In the genomic region with DNA sequence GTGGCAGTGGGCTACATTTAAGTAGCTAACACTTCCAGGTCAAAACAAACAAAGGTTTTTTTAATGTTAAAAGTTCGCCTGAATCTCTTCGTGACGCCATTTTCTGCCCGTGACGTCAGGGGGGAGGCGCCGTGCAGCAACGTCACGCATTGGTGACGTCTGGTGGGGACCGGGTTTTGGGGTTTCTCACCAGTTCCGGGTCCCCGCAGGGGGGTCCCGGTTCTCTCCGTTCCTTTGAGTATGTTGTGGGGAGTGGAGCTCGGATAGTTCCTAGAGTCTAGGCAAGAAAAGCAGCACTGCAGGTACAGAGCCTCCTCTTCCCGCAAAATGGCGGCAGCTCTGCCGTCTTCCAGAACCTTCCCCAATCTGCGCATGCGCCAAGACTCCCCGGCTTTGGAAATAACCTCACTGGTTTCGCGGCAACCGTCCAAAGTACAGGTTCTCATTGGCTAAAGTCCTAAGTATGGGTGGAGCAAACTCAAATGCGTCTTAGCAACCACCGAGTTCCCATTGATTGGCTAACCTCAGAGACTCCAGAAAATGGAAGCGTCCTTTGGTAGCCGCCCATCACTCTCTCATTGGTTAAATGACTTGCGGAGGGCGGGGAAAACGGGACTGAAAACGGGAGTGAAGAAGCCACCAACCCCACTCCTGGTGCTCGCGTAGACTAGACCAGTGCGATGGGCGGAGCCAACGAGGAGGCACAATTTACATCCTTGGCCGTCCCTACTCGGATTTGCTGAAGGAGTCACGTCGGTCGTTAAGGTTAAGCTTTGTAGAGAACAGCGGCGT, we compare ENCODE assay signal across 8 cellular contexts. TPM values are rescaled to one million over a fixed set of nuclear protein-coding genes. Genes with fewer than 3 reads are reported as not detected.
A peak's percentile ranks its signal among the peaks of the same experiment; 100 is the strongest.
DNase-seq lines count a peak whose midpoint lies in the region; FAIRE-seq and TF ChIP-seq lines count a peak whose summit lies in the region.

A gene (minus strand): TSS at position 341 of the 792 bp plus-strand sequence.

- H3K9ac ChIP-seq in neuronal stem cell (ENCODE audit: low read depth, low read length, poor library complexity): peak within 1 kb of the TSS; percentile 71

- H2BK5ac ChIP-seq in neuronal stem cell (ENCODE audit: low read length): no peak within 1 kb of the TSS

- H3K4me3 ChIP-seq in HFF-Myc (replicated peaks; ENCODE audit: low read depth, low read length) (peak within 1 kb of the TSS; percentile 71), neuronal stem cell (ENCODE audit: low read length in 2 of 2) (peak within 1 kb of the TSS; percentile 58 to 83)

- no peak within 1 kb of the TSS for H4K8ac ChIP-seq in neuronal stem cell (ENCODE audit: low read depth, low read length)

- peak within 1 kb of the TSS; percentile 63 for H3K4me2 ChIP-seq in neuronal stem cell (ENCODE audit: insufficient read depth, low read length, poor library complexity, severe bottlenecking)

- DNase-seq in GM03348 (ENCODE audit: low spot score): peak; percentile 94
- peak; percentile 100 for DNase-seq in HFF-Myc (ENCODE audit: extremely low read depth, low read depth)
- peak; percentile 100 for DNase-seq in NAMALWA (ENCODE audit: low spot score)
- peak; percentile 100 for DNase-seq in SK-N-DZ (ENCODE audit: low spot score)
- peak; percentile 100 for DNase-seq in activated naive CD4-positive, alpha-beta T cell treated with anti-CD3 and anti-CD28 coated beads for 36 hours
- peak; percentile 72 to 86 for DNase-seq in frontal cortex (ENCODE audit: low spot score in 2 of 2)
- DNase-seq in neuronal stem cell (ENCODE audit: low spot score): peak; percentile 100

- peaks cover 3% of the 10 kb centered on the region for H3K27me3 Mint-ChIP-seq in activated naive CD4-positive, alpha-beta T cell treated with anti-CD3 and anti-CD28 coated beads for 36 hours (ENCODE audit: low read depth)

- H3K14ac ChIP-seq in neuronal stem cell (ENCODE audit: low read length): no peak within 1 kb of the TSS

- H3K4ac ChIP-seq in neuronal stem cell (ENCODE audit: low read length): no peak within 1 kb of the TSS

- no peak within 1 kb of the TSS for H3K23ac ChIP-seq in neuronal stem cell (ENCODE audit: low read depth, low read length, poor library complexity)

- no peak within 1 kb of the TSS for H2BK120ac ChIP-seq in neuronal stem cell (ENCODE audit: low read depth, low read length)

- H3K36me3 Mint-ChIP-seq in activated naive CD4-positive, alpha-beta T cell treated with anti-CD3 and anti-CD28 coated beads for 36 hours (ENCODE audit: low read depth): peaks cover 35% of the 10 kb centered on the region

- CTCF ChIA-PET in activated naive CD4-positive, alpha-beta T cell treated with anti-CD3 and anti-CD28 coated beads for 36 hours (lab: Charles Lee): interaction anchor here (0.9 to 4.8 kb wide), 7 partner anchors 8 to 150 kb away, joined by 3 to 40 read pairs (median 6); a partner anchor contains a TSS

- H3K4me1 ChIP-seq in neuronal stem cell (ENCODE audit: control insufficient read depth in 2 of 2, insufficient read depth in 1 of 2, low read depth in 1 of 2, low read length in 2 of 2): peaks cover 6% of the 10 kb centered on the region in 2 donors

- no peak within 1 kb of the TSS for H2BK15ac ChIP-seq in neuronal stem cell (ENCODE audit: low read length)

- FAIRE-seq in frontal cortex (lab: Jason Lieb, UNC): peak; percentile 74

- peak within 1 kb of the TSS; percentile 87 for H2AFZ ChIP-seq in neuronal stem cell (ENCODE audit: low read length)

- H3K9me3 ChIP-seq in neuronal stem cell (replicated peaks in 1 of 2; ENCODE audit: control insufficient read depth in 2 of 2, insufficient read depth in 1 of 2, low read depth in 1 of 2, low read length in 2 of 2): no peaks in the 10 kb centered on the region

- H3K36me3 ChIP-seq in neuronal stem cell (replicated peaks in 1 of 2; ENCODE audit: control insufficient read depth in 2 of 2, insufficient read depth in 2 of 2, low read length in 2 of 2): peaks cover 30 to 75% of the 10 kb centered on the region in 2 donors

- H3K4me3 Mint-ChIP-seq in activated naive CD4-positive, alpha-beta T cell treated with anti-CD3 and anti-CD28 coated beads for 36 hours: peak within 1 kb of the TSS; percentile 94

- peaks cover 42% of the 10 kb centered on the region for H3K4me1 Mint-ChIP-seq in activated naive CD4-positive, alpha-beta T cell treated with anti-CD3 and anti-CD28 coated beads for 36 hours (ENCODE audit: low read depth)

- H2AK5ac ChIP-seq in neuronal stem cell (ENCODE audit: low read depth, low read length): no peak within 1 kb of the TSS

- H3K79me1 ChIP-seq in neuronal stem cell (ENCODE audit: low read depth, low read length): peaks cover 3% of the 10 kb centered on the region

- H3K9me3 Mint-ChIP-seq in activated naive CD4-positive, alpha-beta T cell treated with anti-CD3 and anti-CD28 coated beads for 36 hours: no peaks in the 10 kb centered on the region

- no peak within 1 kb of the TSS for H2BK12ac ChIP-seq in neuronal stem cell (ENCODE audit: low read length)

- H3K27ac Mint-ChIP-seq in activated naive CD4-positive, alpha-beta T cell treated with anti-CD3 and anti-CD28 coated beads for 36 hours: peak within 1 kb of the TSS; percentile 99

- H3K27me3 ChIP-seq in neuronal stem cell (ENCODE audit: control insufficient read depth in 3 of 3, insufficient read depth in 3 of 3, low read depth in 1 of 3, low read length in 3 of 3): no peaks in the 10 kb centered on the region

- H3K27ac ChIP-seq in neuronal stem cell (replicated peaks; ENCODE audit: low read length): peak within 1 kb of the TSS; percentile 92

- intact Hi-C loops in activated naive CD4-positive, alpha-beta T cell treated with anti-CD3 and anti-CD28 coated beads for 36 hours (cut with micrococcal nuclease): loop anchor here (1.0 to 2.0 kb wide), 12 partner anchors 10 to 402 kb away; a partner anchor contains a TSS

- H4K91ac ChIP-seq in neuronal stem cell (ENCODE audit: low read depth, low read length, poor library complexity): no peak within 1 kb of the TSS

- TF ChIP-seq CTCF in HFF-Myc (IDR thresholded peaks at IDR 0.05; ENCODE audit: low read depth, low read length, missing control alignments) (no peak), subcutaneous adipose tissue (IDR thresholded peaks at IDR 0.05; ENCODE audit: low read depth) (no peak)

- peak within 1 kb of the TSS; percentile 79 for H3K18ac ChIP-seq in neuronal stem cell (ENCODE audit: low read length)

- no CpG with 5 or more reads among the region's 45 CpGs for WGBS in neuronal stem cell (ENCODE audit: extremely low coverage in 2 of 2, insufficient read length in 2 of 2, insufficient replicate concordance in 1 of 2), 2 donors

RNA-seq across cellular contexts. Expression of the gene that starts here (rescaled TPM):
- polyA plus RNA-seq in SK-N-DZ (2014; cell fraction: cytosol; rRNA removed): 107 and 143 TPM in 2 replicates
- 90.2 and 100 TPM in 2 replicates for polyA plus RNA-seq in SK-N-DZ (2014; cell fraction: nucleus; rRNA removed)
- total RNA-seq in activated naive CD4-positive, alpha-beta T cell treated with anti-CD3 and anti-CD28 coated beads for 36 hours: 10 to 100 TPM; 53.5 to 61.2 TPM
- total RNA-seq in frontal cortex (73.4 TPM), subcutaneous adipose tissue (100 to 1,000 TPM in 2 of 4 donors, 10 to 100 TPM in 2; 41.7 to 694 (median 368) TPM)
- 58.0 TPM for polyA plus RNA-seq in neuronal stem cell (2013, experiment 1 of 2)
- polyA plus RNA-seq in neuronal stem cell (2013, experiment 2 of 2): 55.8 TPM

Comparison
In these comparisons a context has a peak if more than half of its experiments do, and no peak if none do; other contexts are left out.
1. Peak in every context shown above with its lines: DNase-seq, H3K4me3 ChIP-seq and H3K27ac ChIP-seq.